ENCODE assay signal across 9 cellular contexts in genomic region chr17:39057807-39058206, GRCh38.
DNase-seq lines count a peak whose midpoint lies in the region; ATAC-seq and TF ChIP-seq lines count a peak whose summit lies in the region.
"Had no signal": no experiment of that assay in that cellular context is flagged by ENCODE, and none has a peak within 500 bp of the region (broad histone marks: within the 10 kb centered on the region; RNA-seq: fewer than 3 reads in every experiment).

No MANE protein-coding gene starts in this region.

- H3K9ac ChIP-seq in SK-N-SH: no peak overlapping the region; the same call in 1 of the 2 replicates

- no peak for TF ChIP-seq EP300 in SK-N-SH (IDR thresholded peaks at IDR 0.05; ENCODE audit: borderline replicate concordance in 1 of 2, low read depth in 1 of 2, low read length in 1 of 2)

- TF ChIP-seq CTCF in SK-N-SH (IDR thresholded peaks at IDR 0.05) (no peak), foreskin fibroblast (IDR thresholded peaks at IDR 0.05; ENCODE audit: low read depth, low read length) (no peak), testis (IDR thresholded peaks at IDR 0.05) (no peak)

- WGBS in SK-N-SH (ENCODE audit: low lambda C conversion rate): 41% methylated on average over 8 of the region's 8 CpGs
- WGBS in testis, 2 donors: 49 to 61% methylated on average over 8 of the region's 8 CpGs

- peaks cover 0 to 4% of the 10 kb centered on the region in 2 experiments; a peak in 2 of 4 replicates for H3K4me1 ChIP-seq in SK-N-SH (ENCODE audit: control insufficient read depth in 1 of 2, insufficient read depth in 2 of 2, low read depth in 1 of 2, low read length in 1 of 2)
- H3K4me1 ChIP-seq in testis: peaks cover 6% of the 10 kb centered on the region

- H3K4me2 ChIP-seq in SK-N-SH: peak overlapping the region; percentile 73

- peak overlapping the region; percentile 63 to 81 for H3K4me3 ChIP-seq in SK-N-SH (ENCODE audit: low read depth in 2 of 2, low read length in 1 of 2)
- H3K4me3 ChIP-seq in foreskin fibroblast (ENCODE audit: low read depth in 1 of 2, low read length in 2 of 2): peak overlapping the region; percentile 53 to 94
- peak overlapping the region; percentile 36 to 64 for H3K4me3 ChIP-seq in testis

- intact Hi-C loops in activated naive CD4-positive, alpha-beta T cell treated with anti-CD3 and anti-CD28 coated beads for 36 hours (cut with micrococcal nuclease): loop anchor here (1.0 to 5.0 kb wide), 4 partner anchors 35 to 403 kb away; partner anchors contain the start of gene CDK12
- intact Hi-C loops in testis (cut with DNase I; ENCODE audit: low total_unique reads): no loop called here

- TF ChIP-seq RAD21 in SK-N-SH (IDR thresholded peaks at IDR 0.05; ENCODE audit: low read length): no peak

- peaks cover 14% of the 10 kb centered on the region for H3K4me1 Mint-ChIP-seq in activated naive CD4-positive, alpha-beta T cell treated with anti-CD3 and anti-CD28 coated beads for 36 hours (ENCODE audit: low read depth)

- H3K27me3 ChIP-seq in SK-N-SH (ENCODE audit: insufficient read depth): 0 out of 2 replicates have a peak, but pooled peaks cover under 1% of the 10 kb centered on the region
- no peaks in the 10 kb centered on the region for H3K27me3 ChIP-seq in testis

- no peaks in the 10 kb centered on the region for H3K79me2 ChIP-seq in SK-N-SH (ENCODE audit: insufficient read depth)

- POLR2A ChIA-PET in SK-N-SH (lab: Yijun Ruan, JAX): interaction anchor here (0.9 to 1.2 kb wide), 2 partner anchors 108 to 142 kb away, joined by 3 read pairs; partner anchors contain the start of genes ARL5C and RPL19

- H3F3A ChIP-seq in SK-N-SH (replicated peaks; ENCODE audit: insufficient read depth): no peaks in the 10 kb centered on the region

- H3K27ac ChIP-seq in SK-N-SH (ENCODE audit: low read depth in 2 of 2, low read length in 1 of 2) (no peak overlapping the region), testis (no peak overlapping the region)

- H3K9me2 ChIP-seq in SK-N-SH: no peaks in the 10 kb centered on the region

- no peaks in the 10 kb centered on the region for H3K36me3 ChIP-seq in SK-N-SH (replicated peaks in 1 of 2; ENCODE audit: control insufficient read depth in 1 of 2, insufficient read depth in 2 of 2, low read length in 1 of 2)
- no peaks in the 10 kb centered on the region for H3K36me3 ChIP-seq in testis (ENCODE audit: low read depth, missing control alignments)

- H4K20me1 ChIP-seq in SK-N-SH (ENCODE audit: insufficient read depth): no peaks in the 10 kb centered on the region

- no peaks in the 10 kb centered on the region for H3K36me3 Mint-ChIP-seq in activated naive CD4-positive, alpha-beta T cell treated with anti-CD3 and anti-CD28 coated beads for 36 hours (ENCODE audit: low read depth)

- H3K9me3 ChIP-seq in SK-N-SH (no peaks in the 10 kb centered on the region), testis (no peaks in the 10 kb centered on the region)

- no peak for DNase-seq in activated naive CD4-positive, alpha-beta T cell treated with anti-CD3 and anti-CD28 coated beads for 36 hours
- no peak for DNase-seq in activated naive CD4-positive, alpha-beta T cell treated with anti-CD3 and anti-CD28 coated beads, Interleukin-2, amount 50 U/mL, for 16 hours
- DNase-seq in SK-N-SH: no peak
- no peak for DNase-seq in foreskin fibroblast
- DNase-seq in testis: no peak
- DNase-seq in ureter (ENCODE audit: low spot score): no peak
- no peak for DNase-seq in NOMO-1 treated with DMSO at 0.1 percent for 48 hours (lab: John Stamatoyannopoulos, UW; ENCODE audit: unreplicated experiment)
- DNase-seq: NK-92 treated with Interleukin-12 subunit alpha and Interleukin-12 subunit beta, amount 100 ng/mL, for 24 hours had no signal

- no peak for ATAC-seq in HG03139 (IDR thresholded peaks at IDR 0.05; ENCODE audit: unreplicated experiment)

- CTCF ChIA-PET in activated naive CD4-positive, alpha-beta T cell treated with anti-CD3 and anti-CD28 coated beads for 36 hours (lab: Charles Lee): interaction anchor here (1.0 to 2.4 kb wide), 3 partner anchors 75 to 107 kb away, joined by 3 to 16 read pairs (median 3); partner anchors contain the start of gene PLXDC1
- CTCF ChIA-PET in SK-N-SH (lab: Yijun Ruan, JAX): interaction anchor here (0.7 to 3.0 kb wide), 5 partner anchors 11 to 173 kb away, joined by 4 to 12 read pairs (median 4); no protein-coding TSS in a partner anchor

- no peaks in the 10 kb centered on the region for H3K27me3 Mint-ChIP-seq in activated naive CD4-positive, alpha-beta T cell treated with anti-CD3 and anti-CD28 coated beads for 36 hours (ENCODE audit: low read depth)

- peak overlapping the region; percentile 99 for H2AFZ ChIP-seq in SK-N-SH (ENCODE audit: low read depth)

- no peak for TF ChIP-seq POLR2A in testis (IDR thresholded peaks at IDR 0.05)

- no peak overlapping the region for H3K27ac Mint-ChIP-seq in activated naive CD4-positive, alpha-beta T cell treated with anti-CD3 and anti-CD28 coated beads for 36 hours

- no peaks in the 10 kb centered on the region for H3K9me3 Mint-ChIP-seq in activated naive CD4-positive, alpha-beta T cell treated with anti-CD3 and anti-CD28 coated beads for 36 hours

- H3K4me3 Mint-ChIP-seq in activated naive CD4-positive, alpha-beta T cell treated with anti-CD3 and anti-CD28 coated beads for 36 hours: peak overlapping the region; percentile 84

TF ChIP-seq in SK-N-SH, 30 proteins besides CTCF, POLR2A, EP300 and RAD21:
- TF ChIP-seq YY1 (IDR thresholded peaks at IDR 0.05; ENCODE audit: low read depth) (peak; percentile 48; the same call in 1 of the 2 replicates), TAF1 (IDR thresholded peaks at IDR 0.05; ENCODE audit: borderline replicate concordance, low read depth, low read length) (no peak), MAX (IDR thresholded peaks at IDR 0.05; ENCODE audit: low read depth) (peak; percentile 35; the same call in 1 of the 2 replicates), FOSL2 (IDR thresholded peaks at IDR 0.05; ENCODE audit: borderline replicate concordance, low read depth) (no peak), TEAD4 (IDR thresholded peaks at IDR 0.05; ENCODE audit: borderline replicate concordance, insufficient read depth) (no peak), SMC3 (IDR thresholded peaks at IDR 0.05; ENCODE audit: low read depth, low read length) (no peak), MXI1 (IDR thresholded peaks at IDR 0.05; ENCODE audit: low read depth, low read length) (0 out of 2 replicates have a peak, but pooled peaks have one; percentile 34), CHD2 (IDR thresholded peaks at IDR 0.05; ENCODE audit: low read length, partially characterized antibody) (no peak), PBX3 (IDR thresholded peaks at IDR 0.05) (no peak), JUND (IDR thresholded peaks at IDR 0.05) (no peak), FOXM1 (IDR thresholded peaks at IDR 0.05; ENCODE audit: low read depth) (no peak), MEF2A (IDR thresholded peaks at IDR 0.05; ENCODE audit: borderline replicate concordance, low read depth) (no peak)
- TF ChIP-seq, protein P1, sequence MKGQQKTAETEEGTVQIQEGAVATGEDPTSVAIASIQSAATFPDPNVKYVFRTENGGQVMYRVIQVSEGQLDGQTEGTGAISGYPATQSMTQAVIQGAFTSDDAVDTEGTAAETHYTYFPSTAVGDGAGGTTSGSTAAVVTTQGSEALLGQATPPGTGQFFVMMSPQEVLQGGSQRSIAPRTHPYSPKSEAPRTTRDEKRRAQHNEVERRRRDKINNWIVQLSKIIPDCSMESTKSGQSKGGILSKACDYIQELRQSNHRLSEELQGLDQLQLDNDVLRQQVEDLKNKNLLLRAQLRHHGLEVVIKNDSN (IDR thresholded peaks at IDR 0.05; ENCODE audit: borderline replicate concordance, low read depth): no peak
- TF ChIP-seq, protein P2, sequence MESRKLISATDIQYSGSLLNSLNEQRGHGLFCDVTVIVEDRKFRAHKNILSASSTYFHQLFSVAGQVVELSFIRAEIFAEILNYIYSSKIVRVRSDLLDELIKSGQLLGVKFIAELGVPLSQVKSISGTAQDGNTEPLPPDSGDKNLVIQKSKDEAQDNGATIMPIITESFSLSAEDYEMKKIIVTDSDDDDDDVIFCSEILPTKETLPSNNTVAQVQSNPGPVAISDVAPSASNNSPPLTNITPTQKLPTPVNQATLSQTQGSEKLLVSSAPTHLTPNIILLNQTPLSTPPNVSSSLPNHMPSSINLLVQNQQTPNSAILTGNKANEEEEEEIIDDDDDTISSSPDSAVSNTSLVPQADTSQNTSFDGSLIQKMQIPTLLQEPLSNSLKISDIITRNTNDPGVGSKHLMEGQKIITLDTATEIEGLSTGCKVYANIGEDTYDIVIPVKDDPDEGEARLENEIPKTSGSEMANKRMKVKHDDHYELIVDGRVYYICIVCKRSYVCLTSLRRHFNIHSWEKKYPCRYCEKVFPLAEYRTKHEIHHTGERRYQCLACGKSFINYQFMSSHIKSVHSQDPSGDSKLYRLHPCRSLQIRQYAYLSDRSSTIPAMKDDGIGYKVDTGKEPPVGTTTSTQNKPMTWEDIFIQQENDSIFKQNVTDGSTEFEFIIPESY (IDR thresholded peaks at IDR 0.05; ENCODE audit: borderline replicate concordance, low read depth): no peak
- TF ChIP-seq, protein P3, sequence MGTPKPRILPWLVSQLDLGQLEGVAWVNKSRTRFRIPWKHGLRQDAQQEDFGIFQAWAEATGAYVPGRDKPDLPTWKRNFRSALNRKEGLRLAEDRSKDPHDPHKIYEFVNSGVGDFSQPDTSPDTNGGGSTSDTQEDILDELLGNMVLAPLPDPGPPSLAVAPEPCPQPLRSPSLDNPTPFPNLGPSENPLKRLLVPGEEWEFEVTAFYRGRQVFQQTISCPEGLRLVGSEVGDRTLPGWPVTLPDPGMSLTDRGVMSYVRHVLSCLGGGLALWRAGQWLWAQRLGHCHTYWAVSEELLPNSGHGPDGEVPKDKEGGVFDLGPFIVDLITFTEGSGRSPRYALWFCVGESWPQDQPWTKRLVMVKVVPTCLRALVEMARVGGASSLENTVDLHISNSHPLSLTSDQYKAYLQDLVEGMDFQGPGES (IDR thresholded peaks at IDR 0.05; ENCODE audit: low read depth, low read length): no peak
